Comparison of ENCODE assay signal across 8 cellular contexts in genomic region chr19:18279516-18280246, GRCh38. TPM values are rescaled to one million over a fixed set of nuclear protein-coding genes. Genes with fewer than 3 reads are reported as not detected.
DNase-seq lines count a peak whose midpoint lies in the region; ATAC-seq and TF ChIP-seq lines count a peak whose summit lies in the region.

No MANE protein-coding gene starts in this region.

- no peaks in the 10 kb centered on the region for H3K36me3 ChIP-seq in MM.1S (replicated peaks; ENCODE audit: insufficient read depth, low read length)
- H3K36me3 ChIP-seq in neural cell (ENCODE audit: insufficient read depth, low read length): peaks cover 10% of the 10 kb centered on the region

- H3K9me2 ChIP-seq in MM.1S (replicated peaks; ENCODE audit: insufficient read depth, low read length) (no peaks in the 10 kb centered on the region), neural cell (ENCODE audit: insufficient read depth, low read length) (no peaks in the 10 kb centered on the region)

- H3K27ac ChIP-seq in MM.1S (ENCODE audit: low read length): peak overlapping the region; percentile 97
- H3K27ac ChIP-seq in neural cell (ENCODE audit: low read length): peak overlapping the region; percentile 94

- H3K79me2 ChIP-seq in MM.1S (ENCODE audit: low read length): peaks cover 24% of the 10 kb centered on the region
- peaks cover 54% of the 10 kb centered on the region for H3K79me2 ChIP-seq in neural cell (replicated peaks; ENCODE audit: insufficient read depth, low read length)

- TF ChIP-seq RAD21 in neural cell (conservative IDR thresholded peaks at IDR 0.05): peak; percentile 94

- H3K4me3 Mint-ChIP-seq in stimulated activated naive CD8-positive, alpha-beta T cell treated with anti-CD3 and anti-CD28 coated beads, Interleukin-15, amount 100 ng/mL, for 72 hours: peak overlapping the region; percentile 93 to 95

- in situ Hi-C loops in ACHN (cut with HindIII; ENCODE audit: low pct_ligation_motif_present, low pct_unique_long_range_greater_than_20kb, low sequenced_read_pairs): no loop called here

- H3K4me3 ChIP-seq in MM.1S (ENCODE audit: low read length) (peak overlapping the region; percentile 94), fibroblast of villous mesenchyme (ENCODE audit: low read depth, low read length) (peak overlapping the region; percentile 96), neural cell (ENCODE audit: low read length) (peak overlapping the region; percentile 100)

- H3K4me2 ChIP-seq in MM.1S (ENCODE audit: low read depth, low read length): peak overlapping the region; percentile 38
- H3K4me2 ChIP-seq in neural cell (ENCODE audit: low read length): peak overlapping the region; percentile 63

- H3K9ac ChIP-seq in MM.1S (ENCODE audit: low read length): peak overlapping the region; percentile 99
- peak overlapping the region; percentile 99 for H3K9ac ChIP-seq in neural cell (ENCODE audit: low read length)

- DNase-seq in ACHN: peak; percentile 89
- peak; percentile 93 for DNase-seq in MM.1S
- DNase-seq in activated gamma-delta T cell treated with Interleukin-2 at 50 U/mL for 16 hours: peak; percentile 92
- peak; percentile 96 for DNase-seq in fibroblast of villous mesenchyme (ENCODE audit: low read depth)
- DNase-seq in stimulated activated naive CD8-positive, alpha-beta T cell treated with anti-CD3 and anti-CD28 coated beads, Interleukin-15, amount 100 ng/mL, for 72 hours: peak; percentile 93 to 95

- H2AFZ ChIP-seq in MM.1S (ENCODE audit: low read length) (no peak overlapping the region), neural cell (ENCODE audit: low read depth, low read length) (no peak overlapping the region)

- TF ChIP-seq EP300 in neural cell (conservative IDR thresholded peaks at IDR 0.05; ENCODE audit: poor library complexity, severe bottlenecking): peak; percentile 3

- H3K27ac Mint-ChIP-seq in stimulated activated naive CD8-positive, alpha-beta T cell treated with anti-CD3 and anti-CD28 coated beads, Interleukin-15, amount 100 ng/mL, for 72 hours: peak overlapping the region; percentile 93 to 99

- peaks cover 76% of the 10 kb centered on the region for H3K4me1 Mint-ChIP-seq in stimulated activated naive CD8-positive, alpha-beta T cell treated with anti-CD3 and anti-CD28 coated beads, Interleukin-15, amount 100 ng/mL, for 72 hours

- H3F3A ChIP-seq in MM.1S (ENCODE audit: insufficient read depth, low read length): peaks cover 21% of the 10 kb centered on the region
- H3F3A ChIP-seq in neural cell (ENCODE audit: insufficient read depth, low read length, poor library complexity, severe bottlenecking): peaks cover 5% of the 10 kb centered on the region

- ATAC-seq in stimulated activated naive CD8-positive, alpha-beta T cell treated with anti-CD3 and anti-CD28 coated beads, Interleukin-15, amount 100 ng/mL, for 72 hours: peak; percentile 47

- H3K27me3 ChIP-seq in MM.1S (replicated peaks; ENCODE audit: insufficient read depth, low read length) (no peaks in the 10 kb centered on the region), neural cell (ENCODE audit: insufficient read depth, low read depth, low read length) (no peaks in the 10 kb centered on the region)

- H3K4me1 ChIP-seq in MM.1S (ENCODE audit: low read length): peaks cover 12% of the 10 kb centered on the region

- TF ChIP-seq CTCF in MM.1S (IDR thresholded peaks at IDR 0.05; ENCODE audit: low read length) (peak; percentile 95), fibroblast of villous mesenchyme (IDR thresholded peaks at IDR 0.05; ENCODE audit: insufficient read depth, low read depth, low read length) (peak; percentile 83), neural cell (IDR thresholded peaks at IDR 0.05; ENCODE audit: poor library complexity, severe bottlenecking) (peak; percentile 99)

- no peaks in the 10 kb centered on the region for H3K9me3 Mint-ChIP-seq in stimulated activated naive CD8-positive, alpha-beta T cell treated with anti-CD3 and anti-CD28 coated beads, Interleukin-15, amount 100 ng/mL, for 72 hours

- TF ChIP-seq POLR2A in GM19099 (IDR thresholded peaks at IDR 0.05; ENCODE audit: extremely low read depth, insufficient read length, low read depth) (peak; percentile 40), Raji (IDR thresholded peaks at IDR 0.05; ENCODE audit: insufficient read depth, low read depth, low read length) (peak; percentile 43)

- H3K27me3 Mint-ChIP-seq in stimulated activated naive CD8-positive, alpha-beta T cell treated with anti-CD3 and anti-CD28 coated beads, Interleukin-15, amount 100 ng/mL, for 72 hours: no peaks in the 10 kb centered on the region

- no peaks in the 10 kb centered on the region for H4K20me1 ChIP-seq in MM.1S (ENCODE audit: insufficient read depth, low read length)
- H4K20me1 ChIP-seq in neural cell (ENCODE audit: insufficient read depth): peaks cover 41% of the 10 kb centered on the region

- H3K9me3 ChIP-seq in MM.1S (replicated peaks; ENCODE audit: insufficient read depth, low read length) (no peaks in the 10 kb centered on the region), neural cell (ENCODE audit: low read length) (no peaks in the 10 kb centered on the region)

TF ChIP-seq in neural cell, 6 proteins besides CTCF, POLR2A, EP300 and RAD21:
- TF ChIP-seq EZH2 (IDR thresholded peaks at IDR 0.05; ENCODE audit: borderline replicate concordance, insufficient read depth, low read length, poor library complexity, severe bottlenecking) (no peak), MXI1 (conservative IDR thresholded peaks at IDR 0.05; ENCODE audit: poor library complexity, severe bottlenecking) (no peak), SMC3 (conservative IDR thresholded peaks at IDR 0.05; ENCODE audit: poor library complexity) (peak; percentile 87), POLR2AphosphoS5 (IDR thresholded peaks at IDR 0.05) (peak; percentile 87), TAF1 (IDR thresholded peaks at IDR 0.05; ENCODE audit: low read depth) (peak; percentile 58)
- TF ChIP-seq, protein P1, sequence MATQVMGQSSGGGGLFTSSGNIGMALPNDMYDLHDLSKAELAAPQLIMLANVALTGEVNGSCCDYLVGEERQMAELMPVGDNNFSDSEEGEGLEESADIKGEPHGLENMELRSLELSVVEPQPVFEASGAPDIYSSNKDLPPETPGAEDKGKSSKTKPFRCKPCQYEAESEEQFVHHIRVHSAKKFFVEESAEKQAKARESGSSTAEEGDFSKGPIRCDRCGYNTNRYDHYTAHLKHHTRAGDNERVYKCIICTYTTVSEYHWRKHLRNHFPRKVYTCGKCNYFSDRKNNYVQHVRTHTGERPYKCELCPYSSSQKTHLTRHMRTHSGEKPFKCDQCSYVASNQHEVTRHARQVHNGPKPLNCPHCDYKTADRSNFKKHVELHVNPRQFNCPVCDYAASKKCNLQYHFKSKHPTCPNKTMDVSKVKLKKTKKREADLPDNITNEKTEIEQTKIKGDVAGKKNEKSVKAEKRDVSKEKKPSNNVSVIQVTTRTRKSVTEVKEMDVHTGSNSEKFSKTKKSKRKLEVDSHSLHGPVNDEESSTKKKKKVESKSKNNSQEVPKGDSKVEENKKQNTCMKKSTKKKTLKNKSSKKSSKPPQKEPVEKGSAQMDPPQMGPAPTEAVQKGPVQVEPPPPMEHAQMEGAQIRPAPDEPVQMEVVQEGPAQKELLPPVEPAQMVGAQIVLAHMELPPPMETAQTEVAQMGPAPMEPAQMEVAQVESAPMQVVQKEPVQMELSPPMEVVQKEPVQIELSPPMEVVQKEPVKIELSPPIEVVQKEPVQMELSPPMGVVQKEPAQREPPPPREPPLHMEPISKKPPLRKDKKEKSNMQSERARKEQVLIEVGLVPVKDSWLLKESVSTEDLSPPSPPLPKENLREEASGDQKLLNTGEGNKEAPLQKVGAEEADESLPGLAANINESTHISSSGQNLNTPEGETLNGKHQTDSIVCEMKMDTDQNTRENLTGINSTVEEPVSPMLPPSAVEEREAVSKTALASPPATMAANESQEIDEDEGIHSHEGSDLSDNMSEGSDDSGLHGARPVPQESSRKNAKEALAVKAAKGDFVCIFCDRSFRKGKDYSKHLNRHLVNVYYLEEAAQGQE (IDR thresholded peaks at IDR 0.05; ENCODE audit: borderline replicate concordance): no peak
TF ChIP-seq in neural cell: peak in this region for 3.

RNA-seq across cellular contexts. Expression of gene JUND, which starts 1.7 kb away (rescaled TPM):
- 111 and 150 TPM in 2 replicates for total RNA-seq in fibroblast of villous mesenchyme
- 94.9 and 134 TPM in 2 replicates for polyA plus RNA-seq in neural cell
- polyA minus RNA-seq in neural cell: 150 and 167 TPM in 2 replicates

RNA-seq across cellular contexts. Expression of gene IQCN, which starts 5.4 kb away (rescaled TPM):
- total RNA-seq in fibroblast of villous mesenchyme: 0.86 and 0.97 TPM in 2 replicates
- 2.5 and 3.7 TPM in 2 replicates for polyA plus RNA-seq in neural cell
- 2.7 and 4.3 TPM in 2 replicates for polyA minus RNA-seq in neural cell

RNA-seq across cellular contexts. Expression of gene LSM4, which starts 43.2 kb away (rescaled TPM):
- total RNA-seq in fibroblast of villous mesenchyme: 131 and 143 TPM in 2 replicates
- 382 and 410 TPM in 2 replicates for polyA plus RNA-seq in neural cell
- 127 and 138 TPM in 2 replicates for polyA minus RNA-seq in neural cell

RNA-seq across cellular contexts. Expression of gene PDE4C, which starts 53.4 kb away (rescaled TPM):
- total RNA-seq in fibroblast of villous mesenchyme: under 0.01 and 0.32 TPM in 2 replicates
- 1.6 and 2.6 TPM in 2 replicates for polyA plus RNA-seq in neural cell
- polyA minus RNA-seq in neural cell: 0.24 and 0.93 TPM in 2 replicates

Comparison
In these comparisons a context has a peak if more than half of its experiments do, and no peak if none do; other contexts are left out.
1. Peak in every context shown above with its lines: DNase-seq, ATAC-seq, H3K4me3 ChIP-seq and H3K27ac ChIP-seq.